8 cellular contexts compared by ENCODE assay signal in genomic region chr10:5665380-5666323, GRCh38. TPM values are rescaled to one million over a fixed set of nuclear protein-coding genes. Genes with fewer than 3 reads are reported as not detected.
DNase-seq lines count a peak whose midpoint lies in the region; ATAC-seq and TF ChIP-seq lines count a peak whose summit lies in the region.

No MANE protein-coding gene starts in this region.

- TF ChIP-seq CTCF in DOHH2 (IDR thresholded peaks at IDR 0.05; ENCODE audit: low read depth, low read length, poor library complexity, severe bottlenecking): no peak
- TF ChIP-seq CTCF in HEK293 (tag by site-specific recombination; IDR thresholded peaks at IDR 0.05): no peak
- no peak for TF ChIP-seq CTCF in Peyer's patch (IDR thresholded peaks at IDR 0.05)
- TF ChIP-seq CTCF in coronary artery (IDR thresholded peaks at IDR 0.05): no peak
- no peak for TF ChIP-seq CTCF in tibial nerve (IDR thresholded peaks at IDR 0.05)

- peak overlapping the region; percentile 57 to 84 for H3K18ac ChIP-seq in mesenchymal stem cell (ENCODE audit: low read depth in 1 of 2, low read length in 2 of 2)

- H3K4me2 ChIP-seq in DOHH2 (ENCODE audit: low read length) (peak overlapping the region; percentile 98), mesenchymal stem cell (ENCODE audit: low read length, poor library complexity, severe bottlenecking) (peak overlapping the region; percentile 77)

- peak overlapping the region; percentile 83 for H4K91ac ChIP-seq in mesenchymal stem cell (ENCODE audit: low read length)

- POLR2A ChIA-PET in HEK293 (lab: Yijun Ruan, JAX): interaction anchor here (1.2 kb wide), 1 partner anchor 225 kb away, joined by 3 read pairs; the partner anchor contains the start of genes ANKRD16 and FBH1

- WGBS in mesenchymal stem cell: 13% methylated on average over 43 of the region's 43 CpGs
- 5 to 13% methylated on average over 14 to 40 of the region's 43 CpGs for WGBS in tibial nerve, 2 donors

- no peak for ATAC-seq in HG03280 (IDR thresholded peaks at IDR 0.05; ENCODE audit: unreplicated experiment)

- peaks cover 11% of the 10 kb centered on the region for H3K79me1 ChIP-seq in mesenchymal stem cell (replicated peaks; ENCODE audit: low read length, poor library complexity, severe bottlenecking)

- DNase-seq in Peyer's patch: peak in 1 of 3 donors; percentile 71
- DNase-seq in coronary artery (ENCODE audit: low spot score): no peak
- DNase-seq in mesenchymal stem cell: peak; percentile 30
- DNase-seq in tibial nerve (ENCODE audit: low spot score in 2 of 2): no peak
- no peak for DNase-seq in GM19240 (ENCODE audit: insufficient read length, low spot score)

- TF ChIP-seq EP300 in tibial nerve (IDR thresholded peaks at IDR 0.05): peak in 1 of 2 donors; percentile 28

- TF ChIP-seq POLR2A in Peyer's patch (IDR thresholded peaks at IDR 0.05): no peak
- no peak for TF ChIP-seq POLR2A in tibial nerve (IDR thresholded peaks at IDR 0.05)

- H2BK5ac ChIP-seq in mesenchymal stem cell (ENCODE audit: low read depth, low read length, poor library complexity, severe bottlenecking): peak overlapping the region; percentile 49

- CTCF ChIA-PET in HEK293 (lab: Yijun Ruan, JAX): interaction anchor here (2.7 kb wide), 1 partner anchor 36 kb away, joined by 13 read pairs; no protein-coding TSS in a partner anchor

- H3K27ac ChIP-seq in DOHH2 (ENCODE audit: low read depth, low read length) (peak overlapping the region; percentile 89), HEK293 (ENCODE audit: extremely low read depth, low read depth, low read length) (peak overlapping the region; percentile 65; the same call in 1 of the 2 replicates), Peyer's patch (peak overlapping the region; percentile 72 to 95 (median 88)), coronary artery (peak overlapping the region; percentile 90 to 92), mesenchymal stem cell (ENCODE audit: low read length, poor library complexity, severe bottlenecking) (no peak overlapping the region), tibial nerve (peak overlapping the region in 3 of 4 donors; percentile 79 to 86 (median 86))

- H3K4me1 ChIP-seq in DOHH2 (ENCODE audit: control insufficient read depth, low read length): peaks cover 63% of the 10 kb centered on the region
- H3K4me1 ChIP-seq in HEK293 (ENCODE audit: control insufficient read depth, insufficient read depth, low read length): peaks cover 22% of the 10 kb centered on the region
- H3K4me1 ChIP-seq in Peyer's patch: peaks cover 0 to 28% (median 5%) of the 10 kb centered on the region in 4 donors
- H3K4me1 ChIP-seq in mesenchymal stem cell (ENCODE audit: control insufficient read depth, insufficient read depth, low read depth, low read length): peaks cover 9% of the 10 kb centered on the region
- H3K4me1 ChIP-seq in tibial nerve: peaks cover 0 to 45% (median 4%) of the 10 kb centered on the region in 4 donors

- no peak overlapping the region for H2AK5ac ChIP-seq in mesenchymal stem cell (ENCODE audit: low read length, severe bottlenecking)

- H2BK120ac ChIP-seq in mesenchymal stem cell (ENCODE audit: low read depth, low read length): peak overlapping the region; percentile 54

- H3K9me2 ChIP-seq in DOHH2 (replicated peaks; ENCODE audit: control insufficient read depth, low read length): no peaks in the 10 kb centered on the region

- no peaks in the 10 kb centered on the region for H4K20me1 ChIP-seq in DOHH2 (ENCODE audit: control insufficient read depth, insufficient read depth, low read depth, low read length)

- H4K8ac ChIP-seq in mesenchymal stem cell (ENCODE audit: low read length): peak overlapping the region; percentile 79

- peak overlapping the region in 1 of 2 experiments; percentile 35 for H3K14ac ChIP-seq in mesenchymal stem cell (ENCODE audit: low read length in 2 of 2)

- H3K4me3 ChIP-seq in DOHH2 (ENCODE audit: low read length) (peak overlapping the region; percentile 80), HEK293 (ENCODE audit: low read depth, low read length) (peak overlapping the region; percentile 78), Peyer's patch (peak overlapping the region; percentile 81 to 97 (median 90)), coronary artery (peak overlapping the region; percentile 99), mesenchymal stem cell (ENCODE audit: insufficient read depth in 1 of 2, low read depth in 1 of 2, low read length in 2 of 2) (peak overlapping the region; percentile 89 to 90), tibial nerve (peak overlapping the region; percentile 70 to 97 (median 92))

- H3K36me3 ChIP-seq in DOHH2 (ENCODE audit: control insufficient read depth, low read length): peaks cover 49% of the 10 kb centered on the region
- no peaks in the 10 kb centered on the region for H3K36me3 ChIP-seq in HEK293 (ENCODE audit: control insufficient read depth in 2 of 2, insufficient read depth in 1 of 2, low read length in 2 of 2)
- H3K36me3 ChIP-seq in Peyer's patch: no peaks in the 10 kb centered on the region
- H3K36me3 ChIP-seq in mesenchymal stem cell (ENCODE audit: control insufficient read depth in 1 of 2, insufficient read depth in 2 of 2, low read depth in 1 of 2, low read length in 2 of 2): peaks cover 0 to 4% of the 10 kb centered on the region in 2 experiments
- H3K36me3 ChIP-seq in tibial nerve: no peaks in the 10 kb centered on the region

- peak overlapping the region; percentile 91 for H3K9ac ChIP-seq in mesenchymal stem cell (ENCODE audit: low read length)

- H3K4ac ChIP-seq in mesenchymal stem cell (ENCODE audit: low read depth in 1 of 2, low read length in 2 of 2): peak overlapping the region; percentile 57 to 92

- H3K9me3 ChIP-seq in DOHH2 (ENCODE audit: control insufficient read depth, insufficient read depth, low read length): no peaks in the 10 kb centered on the region
- no peaks in the 10 kb centered on the region for H3K9me3 ChIP-seq in HEK293 (ENCODE audit: control insufficient read depth, insufficient read depth, low read depth, low read length)
- H3K9me3 ChIP-seq in Peyer's patch: no peaks in the 10 kb centered on the region
- H3K9me3 ChIP-seq in mesenchymal stem cell (ENCODE audit: control insufficient read depth, low read length): no peaks in the 10 kb centered on the region
- H3K9me3 ChIP-seq in tibial nerve: no peaks in the 10 kb centered on the region

- H3F3A ChIP-seq in DOHH2 (ENCODE audit: control insufficient read depth, insufficient read depth): peaks cover 32% of the 10 kb centered on the region

- H2AFZ ChIP-seq in mesenchymal stem cell (ENCODE audit: low read depth, low read length): peak overlapping the region; percentile 100

- H3K23ac ChIP-seq in mesenchymal stem cell (ENCODE audit: low read length in 2 of 2): peak overlapping the region in 1 of 2 experiments; percentile 89

- H3K79me2 ChIP-seq in DOHH2 (ENCODE audit: control insufficient read depth, low read length): peaks cover 72% of the 10 kb centered on the region

- H2BK12ac ChIP-seq in mesenchymal stem cell (ENCODE audit: low read length in 2 of 2): peak overlapping the region in 1 of 2 experiments; percentile 94

- H3K27me3 ChIP-seq in DOHH2 (ENCODE audit: control insufficient read depth, low read length) (no peaks in the 10 kb centered on the region), Peyer's patch (no peaks in the 10 kb centered on the region), mesenchymal stem cell (ENCODE audit: control insufficient read depth in 1 of 2, insufficient read depth in 1 of 2, low read length in 2 of 2) (peaks cover 0 to 5% of the 10 kb centered on the region in 2 experiments), tibial nerve (no peaks in the 10 kb centered on the region)

- H2BK15ac ChIP-seq in mesenchymal stem cell (ENCODE audit: low read depth, poor library complexity, severe bottlenecking): no peak overlapping the region

TF ChIP-seq in HEK293, 187 proteins besides CTCF, POLR2A, EP300 and RAD21 (continues in another document):
- no peak for TF ChIP-seq PRDM6 (tag by site-specific recombination; IDR thresholded peaks at IDR 0.05)
- no peak for TF ChIP-seq ZNF488 (tag by site-specific recombination; IDR thresholded peaks at IDR 0.05)
- no peak for TF ChIP-seq ZNF473 (tag by site-specific recombination; IDR thresholded peaks at IDR 0.05)
- TF ChIP-seq KLF8 (tag by site-specific recombination; IDR thresholded peaks at IDR 0.05): no peak; the same call in 1 of the 2 replicates
- TF ChIP-seq ZNF791 (tag by site-specific recombination; IDR thresholded peaks at IDR 0.05): no peak
- 0 out of 2 replicates have a peak, but pooled peaks have one; percentile 39 for TF ChIP-seq ZNF391 (tag by site-specific recombination; IDR thresholded peaks at IDR 0.05; ENCODE audit: borderline replicate concordance, low read depth)

RNA-seq across cellular contexts. Expression of gene ASB13, which starts 0.7 kb away (rescaled TPM):
- 10 to 100 TPM; 28.1 to 80.9 (median 61.2) TPM for total RNA-seq in Peyer's patch
- 5.1 TPM for polyA plus RNA-seq in mesenchymal stem cell (2013, experiment 1 of 2)
- polyA plus RNA-seq in mesenchymal stem cell (2013, experiment 2 of 2): 5.1 TPM
- 10 to 100 TPM; 18.3 to 39.2 (median 32.3) TPM for total RNA-seq in tibial nerve

RNA-seq across cellular contexts. Expression of gene TASOR2, which starts 19.0 kb away (rescaled TPM):
- total RNA-seq in Peyer's patch (100 to 1,000 TPM in 1 of 4 donors, 10 to 100 TPM in 3; 52.8 to 160 (median 80.7) TPM), tibial nerve (10 to 100 TPM; 67.3 to 83.7 (median 79.6) TPM)
- polyA plus RNA-seq in mesenchymal stem cell (2013, experiment 1 of 2): 14.7 TPM
- 15.4 TPM for polyA plus RNA-seq in mesenchymal stem cell (2013, experiment 2 of 2)
